Comparison of ENCODE assay signal across 16 cellular contexts in genomic region chr1:40976952-40977690, GRCh38. TPM values are rescaled to one million over a fixed set of nuclear protein-coding genes. Genes with fewer than 3 reads are reported as not detected.
DNase-seq lines count a peak whose midpoint lies in the region; ATAC-seq and TF ChIP-seq lines count a peak whose summit lies in the region.
"Had no signal": no experiment of that assay in that cellular context is flagged by ENCODE, and none has a peak within 500 bp of the region (broad histone marks: within the 10 kb centered on the region; RNA-seq: fewer than 3 reads in every experiment).

No MANE protein-coding gene starts in this region.

- H3F3A ChIP-seq in SK-N-SH (replicated peaks; ENCODE audit: insufficient read depth): peaks cover 35% of the 10 kb centered on the region

- no peak overlapping the region for H3K4me2 ChIP-seq in SK-N-SH

- no peaks in the 10 kb centered on the region for H3K9me3 Mint-ChIP-seq in endothelial cell (ENCODE audit: unreplicated experiment)
- no peaks in the 10 kb centered on the region for H3K9me3 Mint-ChIP-seq in osteocyte (ENCODE audit: unreplicated experiment)
- H3K9me3 Mint-ChIP-seq: activated T-cell treated with anti-CD3 and anti-CD28 coated beads, Interleukin-2, amount 50 U/mL, for 4 hours; naive thymus-derived CD8-positive, alpha-beta T cell had no signal

- no peaks in the 10 kb centered on the region for H3K9me3 ChIP-seq in SK-N-SH
- H3K9me3 ChIP-seq: body of pancreas had no signal

- WGBS in SK-N-SH (ENCODE audit: low lambda C conversion rate): 61% methylated on average over 5 of the region's 5 CpGs

- POLR2A ChIA-PET in SK-N-SH (lab: Yijun Ruan, JAX): no interaction called here

- peak overlapping the region; percentile 11; the same call in 1 of the 2 replicates for H3K9ac ChIP-seq in SK-N-SH

- no peaks in the 10 kb centered on the region for H3K9me2 ChIP-seq in SK-N-SH

- H3K4me1 ChIP-seq in SK-N-SH (ENCODE audit: control insufficient read depth in 1 of 2, insufficient read depth in 2 of 2, low read depth in 1 of 2, low read length in 1 of 2): peaks cover 12 to 23% of the 10 kb centered on the region in 2 experiments

- H3K27ac Mint-ChIP-seq in endothelial cell (ENCODE audit: unreplicated experiment): peak overlapping the region; percentile 10
- H3K27ac Mint-ChIP-seq in osteocyte (ENCODE audit: unreplicated experiment): peak overlapping the region; percentile 54
- H3K27ac Mint-ChIP-seq: T-helper 17 cell had no signal

- TF ChIP-seq RAD21 in SK-N-SH (IDR thresholded peaks at IDR 0.05; ENCODE audit: low read length): no peak

- ATAC-seq in GM18907 (IDR thresholded peaks at IDR 0.05; ENCODE audit: unreplicated experiment) (no peak), HG03108 (IDR thresholded peaks at IDR 0.05; ENCODE audit: unreplicated experiment) (no peak)
- ATAC-seq: activated T-cell treated with anti-CD3 and anti-CD28 coated beads, Interleukin-2, amount 50 U/mL, for 4 hours; body of pancreas; naive thymus-derived CD8-positive, alpha-beta T cell; sciatic nerve; T-helper 17 cell had no signal

- peak in 1 of 2 experiments; percentile 24; a peak in 1 of 4 replicates for TF ChIP-seq EP300 in SK-N-SH (IDR thresholded peaks at IDR 0.05; ENCODE audit: borderline replicate concordance in 1 of 2, low read depth in 1 of 2, low read length in 1 of 2)

- H3K4me3 ChIP-seq in SK-N-SH (ENCODE audit: low read depth in 2 of 2, low read length in 1 of 2): no peak overlapping the region
- H3K4me3 ChIP-seq: body of pancreas had no signal

- peak overlapping the region; percentile 3 for H3K4me3 Mint-ChIP-seq in endothelial cell (ENCODE audit: unreplicated experiment)
- peak overlapping the region; percentile 20 for H3K4me3 Mint-ChIP-seq in osteocyte (ENCODE audit: unreplicated experiment)
- H3K4me3 Mint-ChIP-seq: activated T-cell treated with anti-CD3 and anti-CD28 coated beads, Interleukin-2, amount 50 U/mL, for 4 hours; T-helper 17 cell had no signal

- no peaks in the 10 kb centered on the region for H3K36me3 ChIP-seq in SK-N-SH (replicated peaks in 1 of 2; ENCODE audit: control insufficient read depth in 1 of 2, insufficient read depth in 2 of 2, low read length in 1 of 2)

- H3K36me3 Mint-ChIP-seq in endothelial cell (ENCODE audit: low read depth, unreplicated experiment) (peaks cover 10% of the 10 kb centered on the region), osteocyte (ENCODE audit: unreplicated experiment) (no peaks in the 10 kb centered on the region)

- H3K27ac ChIP-seq in SK-N-SH (ENCODE audit: low read depth in 2 of 2, low read length in 1 of 2): peak overlapping the region in 1 of 2 experiments; percentile 71; a peak in 2 of 4 replicates
- H3K27ac ChIP-seq: body of pancreas had no signal

- H3K4me1 Mint-ChIP-seq in endothelial cell (ENCODE audit: unreplicated experiment) (peaks cover 42% of the 10 kb centered on the region), osteocyte (ENCODE audit: unreplicated experiment) (peaks cover 29% of the 10 kb centered on the region)

- peaks cover 13% of the 10 kb centered on the region for H4K20me1 ChIP-seq in SK-N-SH (ENCODE audit: insufficient read depth)

- peak; percentile 67 for DNase-seq in ELR (ENCODE audit: low read depth)
- no peak for DNase-seq in SK-N-SH
- no peak for DNase-seq in endothelial cell (ENCODE audit: low spot score)
- DNase-seq in osteocyte (ENCODE audit: extremely low spot score, unreplicated experiment): no peak
- no peak for DNase-seq in stimulated activated CD4-positive, alpha-beta T cell treated with anti-CD3 and anti-CD28 coated beads, Interleukin-15, amount 100 ng/mL, for 24 hours
- DNase-seq in NCI-H1048 (lab: John Stamatoyannopoulos, UW): no peak
- DNase-seq: activated CD4-positive, alpha-beta T cell treated with anti-CD3 and anti-CD28 coated beads, Interleukin-2, amount 50 U/mL, for 1 hour; activated T-cell treated with anti-CD3 and anti-CD28 coated beads, Interleukin-2, amount 50 U/mL, for 4 hours; body of pancreas; naive thymus-derived CD8-positive, alpha-beta T cell; NCI-H446 treated with DMSO at 0.1 percent for 48 hours; T-helper 17 cell had no signal

- no peaks in the 10 kb centered on the region for H3K27me3 ChIP-seq in SK-N-SH (ENCODE audit: insufficient read depth)
- H3K27me3 ChIP-seq: body of pancreas had no signal

- no peak for TF ChIP-seq CTCF in SK-N-SH (IDR thresholded peaks at IDR 0.05)
- TF ChIP-seq CTCF in endothelial cell (IDR thresholded peaks at IDR 0.05; ENCODE audit: unreplicated experiment): no peak
- no peak for TF ChIP-seq CTCF in osteocyte (IDR thresholded peaks at IDR 0.05)

- no peak overlapping the region for H2AFZ ChIP-seq in SK-N-SH (ENCODE audit: low read depth)

- H3K27me3 Mint-ChIP-seq in endothelial cell (ENCODE audit: unreplicated experiment) (peaks cover 10% of the 10 kb centered on the region), osteocyte (ENCODE audit: unreplicated experiment) (no peaks in the 10 kb centered on the region)
- H3K27me3 Mint-ChIP-seq: naive thymus-derived CD8-positive, alpha-beta T cell had no signal

- peaks cover 21% of the 10 kb centered on the region for H3K79me2 ChIP-seq in SK-N-SH (ENCODE audit: insufficient read depth)

- CTCF ChIA-PET in SK-N-SH (lab: Yijun Ruan, JAX): interaction anchor here (0.7 kb wide), 1 partner anchor 29 kb away, joined by 3 read pairs; no protein-coding TSS in a partner anchor

TF ChIP-seq in SK-N-SH, 30 proteins besides CTCF, POLR2A, EP300 and RAD21:
- no peak for TF ChIP-seq NFIC (IDR thresholded peaks at IDR 0.05; ENCODE audit: borderline replicate concordance)
- peak; percentile 48 for TF ChIP-seq PBX3 (IDR thresholded peaks at IDR 0.05)

RNA-seq across cellular contexts. Expression of gene CTPS1, which starts 2.4 kb away (rescaled TPM):
- 34.4 and 34.5 TPM in 2 replicates for polyA plus RNA-seq in SK-N-SH (2012; rRNA removed)
- 39.7 and 42.6 TPM in 2 replicates for polyA plus RNA-seq in SK-N-SH (2012; cell fraction: cytosol; rRNA removed)
- 50.4 and 68.0 TPM in 2 replicates for polyA plus RNA-seq in SK-N-SH (2012; cell fraction: nucleus; rRNA removed)
- total RNA-seq in endothelial cell (ENCODE audit: unreplicated experiment): 41.2 TPM
- 25.6 and 27.7 TPM in 2 replicates for total RNA-seq in osteocyte

RNA-seq across cellular contexts. Expression of gene SLFNL1, which starts 44.4 kb away (rescaled TPM):
- polyA plus RNA-seq in SK-N-SH (2012; rRNA removed): 0.16 and 0.26 TPM in 2 replicates
- 0.04 TPM in 2 replicates for polyA plus RNA-seq in SK-N-SH (2012; cell fraction: cytosol; rRNA removed)
- 1.4 and 1.6 TPM in 2 replicates for polyA plus RNA-seq in SK-N-SH (2012; cell fraction: nucleus; rRNA removed)
- total RNA-seq in endothelial cell (ENCODE audit: unreplicated experiment) (0.38 TPM), osteocyte (0.29 and 0.30 TPM in 2 replicates)
- total RNA-seq: HT1080 had no signal
